1 cellular context compared by ENCODE assay signal in genomic region chr19:50500060-50500752, GRCh38.
A peak's percentile ranks its signal among the peaks of the same experiment; 100 is the strongest.
TF ChIP-seq lines count a peak whose summit lies in the region.

No MANE protein-coding gene starts in this region.

TF ChIP-seq in H1, 55 proteins besides CTCF, POLR2A, EP300 and RAD21:
- TF ChIP-seq PHF8 (conservative IDR thresholded peaks at IDR 0.05; ENCODE audit: low read depth, low read length) (no peak), EGR1 (IDR thresholded peaks at IDR 0.05; ENCODE audit: borderline replicate concordance, low read depth, low read length) (no peak), KDM5A (IDR thresholded peaks at IDR 0.05; ENCODE audit: low read length) (no peak), RNF2 (IDR thresholded peaks at IDR 0.05; ENCODE audit: borderline replicate concordance, low read depth, low read length, missing control alignments, poor library complexity, severe bottlenecking) (no peak), SIN3A (conservative IDR thresholded peaks at IDR 0.05 in 1 of 2, IDR thresholded peaks at IDR 0.05 in 1 of 2; ENCODE audit: low read depth in 1 of 2, low read length in 2 of 2) (no peak), JUND (IDR thresholded peaks at IDR 0.05; ENCODE audit: low read length) (0 out of 2 replicates have a peak, but pooled peaks have one; percentile 41), ASH2L (IDR thresholded peaks at IDR 0.05; ENCODE audit: low read length) (peak; percentile 40)
